Comparison of ENCODE assay signal across 2 cellular contexts in the genomic region with DNA sequence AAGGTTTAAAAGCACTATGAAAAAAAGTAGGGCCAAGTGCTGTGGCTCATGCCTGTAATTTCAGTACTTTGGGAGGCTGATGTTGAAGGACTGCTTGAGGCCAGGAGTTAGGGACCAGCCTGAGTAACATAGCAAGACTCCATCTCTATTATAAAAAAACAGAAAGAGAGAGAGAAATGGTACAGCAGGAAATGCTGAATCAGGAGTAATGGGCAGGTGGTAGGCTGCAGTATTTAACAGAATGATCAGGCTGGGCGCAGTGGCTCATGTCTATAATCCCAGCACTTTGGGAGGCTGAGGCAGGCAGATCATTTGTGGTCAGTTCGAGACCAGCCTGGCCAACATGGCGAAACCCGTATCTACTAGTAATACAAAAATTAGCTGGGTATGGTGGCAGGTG.
TF ChIP-seq lines count a peak whose summit lies in the region.

No MANE protein-coding gene starts in this region.

TF ChIP-seq in HepG2, 621 proteins besides CTCF, POLR2A, EP300 and RAD21:
- TF ChIP-seq SETDB1 (CRISPR knock-in tag; IDR thresholded peaks at IDR 0.05; ENCODE audit: borderline replicate concordance) (no peak), ZNF350 (CRISPR knock-in tag; IDR thresholded peaks at IDR 0.05; ENCODE audit: borderline replicate concordance, low read depth) (no peak), KLF6 (CRISPR knock-in tag; IDR thresholded peaks at IDR 0.05) (no peak), NCOR1 (IDR thresholded peaks at IDR 0.05; ENCODE audit: borderline replicate concordance, low read length) (no peak), ZNF142 (CRISPR knock-in tag; IDR thresholded peaks at IDR 0.05) (no peak), TBX3 (IDR thresholded peaks at IDR 0.05; ENCODE audit: borderline replicate concordance) (no peak), TP53 (CRISPR knock-in tag; conservative IDR thresholded peaks at IDR 0.05) (no peak), MAFK (conservative IDR thresholded peaks at IDR 0.05 in 1 of 2, IDR thresholded peaks at IDR 0.05 in 1 of 2; ENCODE audit: low read length in 2 of 2) (peak; percentile 83 to 85), NR2F2 (IDR thresholded peaks at IDR 0.05; ENCODE audit: borderline replicate concordance, low read depth) (no peak), MAFF (IDR thresholded peaks at IDR 0.05; ENCODE audit: low read depth, low read length) (peak; percentile 70), ZNF337 (CRISPR knock-in tag; IDR thresholded peaks at IDR 0.05; ENCODE audit: borderline replicate concordance, low read depth) (no peak)
TF ChIP-seq in HepG2: peak in this region for 2.

TF ChIP-seq in IMR-90, 13 proteins besides CTCF, POLR2A, EP300 and RAD21:
- TF ChIP-seq FOS (IDR thresholded peaks at IDR 0.05; ENCODE audit: low read depth, low read length) (no peak), MAFK (IDR thresholded peaks at IDR 0.05; ENCODE audit: low read depth, low read length) (peak; percentile 34; the same call in 1 of the 2 replicates)
